In the genomic region with DNA sequence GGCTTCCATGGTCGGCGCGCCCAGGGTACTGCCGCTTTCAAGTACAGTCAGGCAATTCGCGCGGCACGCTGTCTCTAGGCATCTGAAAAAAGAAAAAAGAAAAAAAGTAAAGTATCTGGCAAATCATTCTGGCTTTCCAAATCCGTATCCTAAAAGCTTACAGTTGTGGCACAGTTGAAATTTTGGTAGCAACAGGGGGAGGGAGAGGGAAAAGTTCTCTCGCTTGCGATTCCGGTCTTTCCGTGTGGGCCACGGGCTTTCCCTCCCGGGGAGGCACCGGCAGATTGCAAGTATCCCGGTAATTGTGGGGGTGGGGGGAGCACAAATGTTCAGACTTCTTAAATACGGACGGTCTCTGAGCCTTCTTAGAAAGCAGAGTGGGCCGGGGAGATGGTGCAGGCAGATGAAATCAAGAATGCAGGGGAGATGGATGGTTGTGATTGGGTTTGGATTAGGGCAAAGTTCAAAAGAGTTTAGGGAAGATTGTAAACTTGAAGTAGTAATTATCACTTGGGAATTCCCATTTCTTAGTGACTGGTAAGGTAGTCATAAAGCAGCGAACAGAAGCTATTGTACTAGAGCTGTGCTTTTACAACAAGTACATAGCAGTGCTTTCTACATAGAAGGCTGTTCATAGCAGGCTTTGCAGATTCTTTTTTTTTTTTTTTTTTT, we compare ENCODE assay signal across 9 cellular contexts. TPM values are rescaled to one million over a fixed set of nuclear protein-coding genes. Genes with fewer than 3 reads are reported as not detected.
DNase-seq lines count a peak whose midpoint lies in the region; ATAC-seq, FAIRE-seq and TF ChIP-seq lines count a peak whose summit lies in the region.
"Had no signal": no experiment of that assay in that cellular context is flagged by ENCODE, and none has a peak within 500 bp of the region (broad histone marks: within the 10 kb centered on the region; RNA-seq: fewer than 3 reads in every experiment).

No MANE protein-coding gene starts in this region.

- no peaks in the 10 kb centered on the region for H3K79me2 ChIP-seq in PC-9 (ENCODE audit: low read depth)

- DNase-seq in CD1c-positive myeloid dendritic cell (ENCODE audit: extremely low spot score) (peak; percentile 10), NCI-H2227 (lab: John Stamatoyannopoulos, UW; ENCODE audit: unreplicated experiment) (peak; percentile 79), coronary artery (ENCODE audit: low spot score) (no peak), PC-9 (no peak), GM19239 (ENCODE audit: insufficient read length, low spot score) (no peak)

- intact Hi-C loops in PC-9 (cut with micrococcal nuclease; ENCODE audit: unreplicated experiment): loop anchor here (5.0 kb wide), 2 partner anchors 54 to 314 kb away; no protein-coding TSS in a partner anchor

- H3K9me2 ChIP-seq in PC-9 (ENCODE audit: insufficient read depth): no peaks in the 10 kb centered on the region

- H3K36me3 ChIP-seq in muscle layer of duodenum (ENCODE audit: control insufficient read depth in 1 of 2, insufficient read depth in 2 of 2, low read length in 2 of 2) (peaks cover 0 to 15% of the 10 kb centered on the region in 2 donors), PC-9 (ENCODE audit: low read depth) (no peaks in the 10 kb centered on the region)

- H3K27me3 ChIP-seq in muscle layer of duodenum (ENCODE audit: low read depth, low read length) (no peaks in the 10 kb centered on the region), PC-9 (ENCODE audit: insufficient read depth, low read depth) (no peaks in the 10 kb centered on the region)

- H2AFZ ChIP-seq in PC-9: no peak overlapping the region

- no peak overlapping the region for H3K4me2 ChIP-seq in PC-9

- no TSS peak for BruUV-seq in PC-9 (replicated peaks; lab: Mats Ljungman, UMichigan)

- H4K20me1 ChIP-seq in PC-9 (ENCODE audit: insufficient read depth): no peaks in the 10 kb centered on the region

- POLR2A ChIA-PET in PC-9 (lab: Charles Lee; ENCODE audit: unreplicated experiment): no interaction called here

- peak overlapping the region; percentile 86 to 97 for H3K27ac ChIP-seq in coronary artery
- H3K27ac ChIP-seq in muscle layer of duodenum (ENCODE audit: low read length): peak overlapping the region; percentile 80
- no peak overlapping the region for H3K27ac ChIP-seq in PC-9

- no peak for FAIRE-seq in GM19239 (lab: Jason Lieb, UNC)
- FAIRE-seq: colon had no signal

- H3K4me3 ChIP-seq in coronary artery (peak overlapping the region; percentile 93), muscle layer of duodenum (ENCODE audit: low read depth in 1 of 2, low read length in 2 of 2) (peak overlapping the region; percentile 83 to 87), PC-9 (no peak overlapping the region)

- no peak for TF ChIP-seq CTCF in coronary artery (IDR thresholded peaks at IDR 0.05)
- no peak for TF ChIP-seq CTCF in PC-9 (conservative IDR thresholded peaks at IDR 0.05)

- no peak for ATAC-seq in HG03025 (IDR thresholded peaks at IDR 0.05; ENCODE audit: low FRiP score, unreplicated experiment)
- no peak for ATAC-seq in GM21723 (IDR thresholded peaks at IDR 0.05; ENCODE audit: unreplicated experiment)

- peaks cover 0 to 10% of the 10 kb centered on the region in 2 donors for H3K4me1 ChIP-seq in muscle layer of duodenum (ENCODE audit: control insufficient read depth in 1 of 2, insufficient read depth in 2 of 2, low read length in 2 of 2)
- H3K4me1 ChIP-seq in PC-9 (replicated peaks; ENCODE audit: insufficient read depth): no peaks in the 10 kb centered on the region

- H3K9me3 ChIP-seq in muscle layer of duodenum (ENCODE audit: control insufficient read depth in 1 of 2, low read length in 2 of 2) (no peaks in the 10 kb centered on the region), PC-9 (ENCODE audit: insufficient read depth, low read depth) (no peaks in the 10 kb centered on the region)

- peaks cover 20% of the 10 kb centered on the region; the same call in 1 of the 2 replicates for H3F3A ChIP-seq in PC-9 (ENCODE audit: insufficient read depth, low read depth)

- CTCF ChIA-PET in PC-9 (lab: Charles Lee): interaction anchor here (0.6 kb wide), 1 partner anchor 71 kb away, joined by 3 read pairs; no protein-coding TSS in a partner anchor

RNA-seq across cellular contexts. Expression of gene SOCS2, which starts 1.2 kb away (rescaled TPM):
- 9.2 and 11.1 TPM in 2 replicates for total RNA-seq in PC-9 (2021)

Comparison
In these comparisons a context has a peak if more than half of its experiments do, and no peak if none do; other contexts are left out.
1. DNase-seq: peak in CD1c-positive myeloid dendritic cell (single experiment) and NCI-H2227 (single experiment); none in coronary artery (single experiment), PC-9 (0 of 2) and GM19239 (single experiment).